In the genomic region with DNA sequence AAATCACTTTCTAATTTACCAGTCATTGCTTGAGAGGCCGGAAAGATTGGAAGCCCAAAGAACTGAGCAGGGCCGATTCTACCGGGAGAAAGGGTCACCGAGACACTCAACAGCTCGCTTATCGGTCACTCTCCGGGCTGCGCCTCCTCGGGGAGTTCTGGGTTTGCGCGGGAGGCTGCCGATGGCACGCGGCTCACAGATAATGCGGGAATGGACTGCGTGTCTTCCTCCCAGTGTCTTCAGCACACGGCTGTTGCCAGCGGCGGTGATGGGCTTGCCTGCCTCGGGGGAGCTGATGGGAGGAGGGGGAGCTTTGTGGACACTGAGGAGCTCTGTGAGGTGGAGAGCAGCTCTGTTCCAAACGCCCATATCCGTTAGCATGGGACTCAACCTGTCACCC, we compare ENCODE assay signal across 28 cellular contexts.
"Had no signal": no experiment of that assay in that cellular context is flagged by ENCODE, and none has a peak within 500 bp of the region (broad histone marks: within the 10 kb centered on the region; RNA-seq: fewer than 3 reads in every experiment).

No MANE protein-coding gene starts in this region.

- H3K4me3 ChIP-seq: ascending aorta, body of pancreas, Peyer's patch, SJSA1 had no signal

- H3K4me3 Mint-ChIP-seq: activated CD8-positive, alpha-beta memory T cell treated with anti-CD3 and anti-CD28 coated beads, Interleukin-2, amount 10 ng/mL, durations not matched to agents 7 days and 5 days; activated naive CD8-positive, alpha-beta T cell treated with anti-CD3 and anti-CD28 coated beads, Interleukin-2, amount 50 U/mL, for 24 hours; activated T-cell treated with anti-CD3 and anti-CD28 coated beads, Interleukin-2, amount 50 U/mL, for 24 hours; activated T-helper 1 cell treated with anti-CD3 and anti-CD28 coated beads, Interleukin-12 subunit alpha, Interleukin-12 subunit beta, Interleukin-2, Interleukin-4 antibody, amounts not matched to agents 30 ng/mL and 10 ng/mL and 1 ng/mL, durations not matched to agents 14 hours and 24 hours and 36 hours; T-helper 1 cell treated with Interleukin-12 subunit alpha and Interleukin-12 subunit beta and Interleukin-4 antibody, amounts not matched to agents 30 μg/mL and 1 μg/mL, for 36 hours; WTC11 had no signal

- H3K4me1 Mint-ChIP-seq: activated CD8-positive, alpha-beta memory T cell treated with anti-CD3 and anti-CD28 coated beads, Interleukin-2, amount 10 ng/mL, durations not matched to agents 7 days and 5 days; activated naive CD8-positive, alpha-beta T cell treated with anti-CD3 and anti-CD28 coated beads, Interleukin-2, amount 50 U/mL, for 24 hours had no signal

- H3K4me1 ChIP-seq: ascending aorta, Peyer's patch, SJSA1 had no signal

- H3K9me3 Mint-ChIP-seq: activated naive CD4-positive, alpha-beta T cell treated with anti-CD3 and anti-CD28 coated beads, Interleukin-2, amount 50 U/mL, for 72 hours; activated naive CD8-positive, alpha-beta T cell treated with anti-CD3 and anti-CD28 coated beads, Interleukin-2, amount 50 U/mL, for 24 hours; activated T-helper 1 cell treated with anti-CD3 and anti-CD28 coated beads, Interleukin-12 subunit alpha, Interleukin-12 subunit beta, Interleukin-2, Interleukin-4 antibody, amounts not matched to agents 30 ng/mL and 10 ng/mL and 1 ng/mL, durations not matched to agents 14 hours and 24 hours and 36 hours; WTC11 had no signal

- H3K36me3 ChIP-seq: ascending aorta, Peyer's patch, SJSA1 had no signal

- ATAC-seq: activated CD8-positive, alpha-beta memory T cell treated with anti-CD3 and anti-CD28 coated beads, Interleukin-2, amount 10 ng/mL, durations not matched to agents 7 days and 5 days; activated naive CD4-positive, alpha-beta T cell treated with anti-CD3 and anti-CD28 coated beads, Interleukin-2, amount 50 U/mL, for 72 hours; activated naive CD8-positive, alpha-beta T cell treated with anti-CD3 and anti-CD28 coated beads, Interleukin-2, amount 50 U/mL, for 24 hours; body of pancreas had no signal

- FAIRE-seq: bronchial epithelial cell had no signal

- H3K27me3 ChIP-seq: ascending aorta, body of pancreas, Peyer's patch had no signal

- DNase-seq: activated CD4-positive, alpha-beta T cell treated with anti-CD3 and anti-CD28 coated beads for 48 hours; activated CD4-positive, alpha-beta T cell treated with anti-CD3 and anti-CD28 coated beads, Interleukin-2, amount 50 U/mL, for 48 hours; activated CD4-positive, CD25-positive, alpha-beta regulatory T cell treated with anti-CD3 and anti-CD28 coated beads, Interleukin-2, amount 50 U/mL, for 72 hours; activated CD8-positive, alpha-beta memory T cell treated with anti-CD3 and anti-CD28 coated beads, Interleukin-2, amount 10 ng/mL, durations not matched to agents 7 days and 5 days; activated effector memory CD4-positive, alpha-beta T cell treated with anti-CD3 and anti-CD28 coated beads, Interleukin-2, amount 50 U/mL, for 16 hours; activated naive CD4-positive, alpha-beta T cell treated with Interleukin-2 at 50 U/mL for 16 hours; activated naive CD8-positive, alpha-beta T cell treated with anti-CD3 and anti-CD28 coated beads, Interleukin-2, amount 50 U/mL, for 24 hours; activated T-cell treated with anti-CD3 and anti-CD28 coated beads, Interleukin-2, amount 50 U/mL, for 24 hours; amniotic stem cell; body of pancreas; central memory CD4-positive, alpha-beta T cell; NCI-H1092; NCI-H1417; NCI-H1930; NCI-H2171; NCI-H2227 treated with DMSO at 0.1 percent for 48 hours; NCI-H526 treated with DMSO at 0.1 percent for 48 hours; NK-92 treated with Interleukin-12 subunit alpha and Interleukin-12 subunit beta, amount 100 ng/mL, for 24 hours; Right ventricle myocardium superior had no signal

- H3K27me3 Mint-ChIP-seq: activated CD8-positive, alpha-beta memory T cell treated with anti-CD3 and anti-CD28 coated beads, Interleukin-2, amount 10 ng/mL, durations not matched to agents 7 days and 5 days; activated naive CD8-positive, alpha-beta T cell treated with anti-CD3 and anti-CD28 coated beads, Interleukin-2, amount 50 U/mL, for 24 hours; activated T-cell treated with anti-CD3 and anti-CD28 coated beads, Interleukin-2, amount 50 U/mL, for 24 hours had no signal

- H3K36me3 Mint-ChIP-seq: activated CD8-positive, alpha-beta memory T cell treated with anti-CD3 and anti-CD28 coated beads, Interleukin-2, amount 10 ng/mL, durations not matched to agents 7 days and 5 days; activated naive CD4-positive, alpha-beta T cell treated with anti-CD3 and anti-CD28 coated beads, Interleukin-2, amount 50 U/mL, for 72 hours; WTC11 had no signal

- H3K27ac ChIP-seq: ascending aorta, body of pancreas, Peyer's patch, RWPE1, SJSA1 had no signal

- H3K9me3 ChIP-seq: ascending aorta, body of pancreas, Peyer's patch, SJSA1 had no signal

- H3K27ac Mint-ChIP-seq: activated CD8-positive, alpha-beta memory T cell treated with anti-CD3 and anti-CD28 coated beads, Interleukin-2, amount 10 ng/mL, durations not matched to agents 7 days and 5 days; activated naive CD8-positive, alpha-beta T cell treated with anti-CD3 and anti-CD28 coated beads, Interleukin-2, amount 50 U/mL, for 24 hours; activated T-cell treated with anti-CD3 and anti-CD28 coated beads, Interleukin-2, amount 50 U/mL, for 24 hours; activated T-helper 1 cell treated with anti-CD3 and anti-CD28 coated beads, Interleukin-12 subunit alpha, Interleukin-12 subunit beta, Interleukin-2, Interleukin-4 antibody, amounts not matched to agents 30 ng/mL and 10 ng/mL and 1 ng/mL, durations not matched to agents 14 hours and 24 hours and 36 hours; T-helper 1 cell treated with Interleukin-12 subunit alpha and Interleukin-12 subunit beta and Interleukin-4 antibody, amounts not matched to agents 30 μg/mL and 1 μg/mL, for 36 hours; WTC11 had no signal
